Comparison of ENCODE assay signal across 18 cellular contexts in the genomic region with DNA sequence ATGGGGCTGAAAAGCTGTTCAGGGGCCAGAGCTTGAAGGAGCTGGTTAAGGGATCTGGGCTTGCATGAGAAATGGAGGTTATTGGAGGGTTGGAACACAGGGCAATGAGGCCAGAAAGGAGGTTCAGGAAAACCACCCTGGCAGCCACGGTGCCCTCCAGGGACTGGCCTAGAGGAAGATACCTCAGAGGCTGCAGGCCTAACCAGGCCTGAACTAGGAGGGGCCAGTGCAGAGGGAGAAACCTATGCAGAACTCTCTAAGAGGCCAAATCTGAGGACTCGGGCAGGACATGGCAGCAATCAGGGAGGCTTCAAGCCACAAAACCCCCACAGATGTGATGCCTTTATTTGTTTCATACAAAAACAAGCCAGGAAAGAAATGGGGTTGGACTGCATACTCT.
A peak's percentile ranks its signal among the peaks of the same experiment; 100 is the strongest.
DNase-seq lines count a peak whose midpoint lies in the region; ATAC-seq and TF ChIP-seq lines count a peak whose summit lies in the region.
"Had no signal": no experiment of that assay in that cellular context is flagged by ENCODE, and none has a peak within 500 bp of the region (broad histone marks: within the 10 kb centered on the region; RNA-seq: fewer than 3 reads in every experiment).

No MANE protein-coding gene starts in this region.

- no peaks in the 10 kb centered on the region for H4K20me1 ChIP-seq in BLaER1

- H3K36me3 Mint-ChIP-seq in central memory CD8-positive, alpha-beta T cell (ENCODE audit: insufficient read depth) = no peaks in the 10 kb centered on the region
- H3K36me3 Mint-ChIP-seq in type B pancreatic cell = no peaks in the 10 kb centered on the region
- H3K36me3 Mint-ChIP-seq: CD14-positive monocyte; CD8-positive, alpha-beta T cell had no signal

- H3K27me3 ChIP-seq in BLaER1 (no peaks in the 10 kb centered on the region), spleen (replicated peaks in 1 of 7) (no peaks in the 10 kb centered on the region)

- H3K9me3 Mint-ChIP-seq in central memory CD8-positive, alpha-beta T cell = no peaks in the 10 kb centered on the region
- peaks cover 4% of the 10 kb centered on the region for H3K9me3 Mint-ChIP-seq in type B pancreatic cell
- H3K9me3 Mint-ChIP-seq: CD8-positive, alpha-beta T cell had no signal

- peak overlapping the region; percentile 85 for H3K4me2 ChIP-seq in BLaER1

- no peaks in the 10 kb centered on the region for H3K36me3 ChIP-seq in BLaER1
- no peaks in the 10 kb centered on the region for H3K36me3 ChIP-seq in spleen

- H3K4me1 Mint-ChIP-seq in central memory CD8-positive, alpha-beta T cell = no peaks in the 10 kb centered on the region
- H3K4me1 Mint-ChIP-seq in type B pancreatic cell (ENCODE audit: unreplicated experiment) = peaks cover 1% of the 10 kb centered on the region
- H3K4me1 Mint-ChIP-seq: CD14-positive monocyte had no signal

- H3K4me3 ChIP-seq in BLaER1 (no peak overlapping the region), spleen (no peak overlapping the region)
- H3K4me3 ChIP-seq: GM23248 had no signal

- H3K9me3 ChIP-seq in BLaER1 (no peaks in the 10 kb centered on the region), spleen (no peaks in the 10 kb centered on the region)

- WGBS in spleen, 5 donors = 69 to 78% (median 76%) methylated on average over 2 of the region's 2 CpGs

- TF ChIP-seq POLR2A in spleen (IDR thresholded peaks at IDR 0.05) = no peak

- DNase-seq in central memory CD8-positive, alpha-beta T cell (ENCODE audit: low spot score in 2 of 2) = no peak
- DNase-seq in posterior vena cava (ENCODE audit: low spot score) = peak; percentile 26
- DNase-seq in spleen = no peak
- DNase-seq in type B pancreatic cell (ENCODE audit: extremely low spot score, unreplicated experiment) = no peak
- no peak for DNase-seq in RWPE1 (ENCODE audit: low spot score)
- DNase-seq: COR-L47, DMS153, DMS79 treated with DMSO at 0.1 percent for 48 hours, EL, IMR-90 had no signal

- no peaks in the 10 kb centered on the region for H3K27me3 Mint-ChIP-seq in central memory CD8-positive, alpha-beta T cell
- no peaks in the 10 kb centered on the region for H3K27me3 Mint-ChIP-seq in type B pancreatic cell
- H3K27me3 Mint-ChIP-seq: B cell had no signal

- TF ChIP-seq CTCF in spleen (IDR thresholded peaks at IDR 0.05 in 8 of 11, conservative IDR thresholded peaks at IDR 0.05 in 3 of 11) (no peak), type B pancreatic cell (conservative IDR thresholded peaks at IDR 0.05) (no peak), RWPE1 (conservative IDR thresholded peaks at IDR 0.05; ENCODE audit: low read depth) (no peak)

- H3K9ac ChIP-seq in BLaER1 = no peak overlapping the region
- H3K9ac ChIP-seq: GM23248 had no signal

- H3K4me1 ChIP-seq in BLaER1 (peaks cover 64% of the 10 kb centered on the region), spleen (no peaks in the 10 kb centered on the region)

- H3K4me3 Mint-ChIP-seq in central memory CD8-positive, alpha-beta T cell = no peak overlapping the region
- H3K4me3 Mint-ChIP-seq in type B pancreatic cell = no peak overlapping the region
- H3K4me3 Mint-ChIP-seq: B cell; CD14-positive monocyte; CD8-positive, alpha-beta T cell had no signal

- H3K27ac Mint-ChIP-seq in central memory CD8-positive, alpha-beta T cell (ENCODE audit: low read depth) = peak overlapping the region; percentile 16
- H3K27ac Mint-ChIP-seq in type B pancreatic cell = no peak overlapping the region
- H3K27ac Mint-ChIP-seq: B cell; CD8-positive, alpha-beta T cell had no signal

- ATAC-seq in GM18502 (IDR thresholded peaks at IDR 0.05; ENCODE audit: poor library complexity, unreplicated experiment) (peak; percentile 5), HG02981 (IDR thresholded peaks at IDR 0.05; ENCODE audit: unreplicated experiment) (no peak)
- no peak for ATAC-seq in central memory CD8-positive, alpha-beta T cell (replicated peaks; ENCODE audit: extremely low read depth, poor library complexity, severe bottlenecking)
- ATAC-seq: CD8-positive, alpha-beta T cell; HCT116 had no signal

- CTCF ChIA-PET in RWPE1 (lab: Yijun Ruan, JAX) = interaction anchor here (0.6 kb wide), 1 partner anchor 137 kb away, joined by 3 read pairs; no protein-coding TSS in a partner anchor

- intact Hi-C loops in posterior vena cava (cut with DNase I) = no loop called here
- intact Hi-C loops in spleen (cut with DNase I; ENCODE audit: low total_unique reads) = no loop called here

- POLR2A ChIA-PET in RWPE1 (lab: Yijun Ruan, JAX; ENCODE audit: low non-redundant PET) = no interaction called here

- peak overlapping the region; percentile 15; the same call in 1 of the 2 replicates for H3K27ac ChIP-seq in BLaER1
- H3K27ac ChIP-seq in spleen = no peak overlapping the region
- no peak overlapping the region for H3K27ac ChIP-seq in RWPE1
- H3K27ac ChIP-seq: GM23248 had no signal
